1 cellular context compared by ENCODE assay signal in genomic region chr16:27244363-27244755, GRCh38.
TF ChIP-seq lines count a peak whose summit lies in the region.

No MANE protein-coding gene starts in this region.

TF ChIP-seq in endothelial cell of umbilical vein, 7 proteins besides CTCF, POLR2A, EP300 and RAD21:
- no peak for TF ChIP-seq GATA2 (IDR thresholded peaks at IDR 0.05; ENCODE audit: insufficient read depth, insufficient read length, low read depth, low read length)
- no peak for TF ChIP-seq MAX (IDR thresholded peaks at IDR 0.05; ENCODE audit: insufficient read depth, insufficient read length)
- no peak for TF ChIP-seq JUN (IDR thresholded peaks at IDR 0.05; ENCODE audit: borderline replicate concordance, insufficient read depth, insufficient read length, low read depth)
- no peak for TF ChIP-seq MYC (IDR thresholded peaks at IDR 0.05; ENCODE audit: low read depth, low read length)
- TF ChIP-seq EZH2 (IDR thresholded peaks at IDR 0.05; ENCODE audit: borderline replicate concordance, low read depth, low read length, severe bottlenecking) = no peak
- no peak for TF ChIP-seq FOS (IDR thresholded peaks at IDR 0.05; ENCODE audit: borderline replicate concordance, insufficient read depth, low read length)
- no peak for TF ChIP-seq POLR2AphosphoS5 (IDR thresholded peaks at IDR 0.05; ENCODE audit: insufficient read depth, low read depth, low read length)
